In genomic region chr12:127429556-127429955, GRCh38 we compare ENCODE assay signal across 30 cellular contexts.
"Had no signal": no experiment of that assay in that cellular context is flagged by ENCODE, and none has a peak within 500 bp of the region (broad histone marks: within the 10 kb centered on the region; RNA-seq: fewer than 3 reads in every experiment).

No MANE protein-coding gene starts in this region.

- H3K9me3 ChIP-seq: ascending aorta, body of pancreas had no signal

- H3K4me1 Mint-ChIP-seq: activated CD4-positive, alpha-beta T cell treated with anti-CD3 and anti-CD28 coated beads for 36 hours; activated CD4-positive, alpha-beta T cell treated with anti-CD3 and anti-CD28 coated beads, Interleukin-2, amount 10 ng/mL, durations not matched to agents 24 days and 14 days; activated CD8-positive, alpha-beta memory T cell treated with anti-CD3 and anti-CD28 coated beads, Interleukin-2, amount 10 ng/mL, durations not matched to agents 7 days and 5 days; activated naive CD4-positive, alpha-beta T cell treated with anti-CD3 and anti-CD28 coated beads, Interleukin-2, amount 10 ng/mL, durations not matched to agents 7 days and 5 days; activated naive CD8-positive, alpha-beta T cell treated with anti-CD3 and anti-CD28 coated beads, Interleukin-2, amount 10 ng/mL, durations not matched to agents 7 days and 5 days had no signal

- H3K27ac ChIP-seq: ascending aorta, body of pancreas had no signal

- H3K36me3 Mint-ChIP-seq: activated CD4-positive, alpha-beta memory T cell treated with anti-CD3 and anti-CD28 coated beads for 36 hours; activated CD8-positive, alpha-beta memory T cell treated with anti-CD3 and anti-CD28 coated beads, Interleukin-2, amount 10 ng/mL, durations not matched to agents 7 days and 5 days; activated naive CD4-positive, alpha-beta T cell treated with anti-CD3 and anti-CD28 coated beads, Interleukin-2, amount 10 ng/mL, durations not matched to agents 7 days and 5 days; activated naive CD4-positive, alpha-beta T cell treated with anti-CD3 and anti-CD28 coated beads, Interleukin-2, amount 50 U/mL, for 72 hours; activated naive CD8-positive, alpha-beta T cell treated with anti-CD3 and anti-CD28 coated beads, Interleukin-2, amount 10 ng/mL, durations not matched to agents 7 days and 5 days had no signal

- DNase-seq: activated CD4-positive, alpha-beta memory T cell treated with anti-CD3 and anti-CD28 coated beads for 36 hours; activated CD4-positive, alpha-beta T cell treated with anti-CD3 and anti-CD28 coated beads for 36 hours; activated CD4-positive, alpha-beta T cell treated with anti-CD3 and anti-CD28 coated beads, Interleukin-2, amount 10 ng/mL, durations not matched to agents 24 days and 14 days; activated CD4-positive, CD25-positive, alpha-beta regulatory T cell; activated CD4-positive, CD25-positive, alpha-beta regulatory T cell treated with anti-CD3 and anti-CD28 coated beads, Interleukin-2, amount 50 U/mL, for 72 hours; activated CD8-positive, alpha-beta memory T cell treated with anti-CD3 and anti-CD28 coated beads, Interleukin-2, amount 10 ng/mL, durations not matched to agents 7 days and 5 days; activated CD8-positive, alpha-beta memory T cell treated with anti-CD3 and anti-CD28 coated beads, Interleukin-2, amount 50 U/mL, for 4 hours; activated CD8-positive, alpha-beta T cell treated with anti-CD3 and anti-CD28 coated beads, Interleukin-2, amount 10 ng/mL, durations not matched to agents 7 days and 5 days; activated effector memory CD4-positive, alpha-beta T cell treated with anti-CD3 and anti-CD28 coated beads, Interleukin-2, amount 50 U/mL, for 16 hours; activated naive CD4-positive, alpha-beta T cell; activated naive CD4-positive, alpha-beta T cell treated with anti-CD3 and anti-CD28 coated beads, Interleukin-2, amount 10 ng/mL, durations not matched to agents 7 days and 5 days; activated naive CD8-positive, alpha-beta T cell treated with anti-CD3 and anti-CD28 coated beads, Interleukin-2, amount 10 ng/mL, durations not matched to agents 7 days and 5 days; activated T-cell treated with anti-CD3 and anti-CD28 coated beads, Interleukin-2, amount 50 U/mL, for 1 hour; activated T-cell treated with anti-CD3 and anti-CD28 coated beads, Interleukin-2, amount 50 U/mL, for 48 hours; body of pancreas; caudate nucleus; cortex of kidney; dermis blood vessel endothelial cell; effector CD8-positive, alpha-beta T cell; endodermal cell; foreskin fibroblast; head of caudate nucleus; T-helper 2 cell had no signal

- H3K4me1 ChIP-seq: ascending aorta, body of pancreas had no signal

- H3K9me3 Mint-ChIP-seq: activated CD4-positive, alpha-beta memory T cell treated with anti-CD3 and anti-CD28 coated beads for 36 hours; activated naive CD4-positive, alpha-beta T cell treated with anti-CD3 and anti-CD28 coated beads, Interleukin-2, amount 10 ng/mL, durations not matched to agents 7 days and 5 days; activated T-helper 1 cell treated with anti-CD3 and anti-CD28 coated beads, Interleukin-12 subunit alpha, Interleukin-12 subunit beta, Interleukin-2, Interleukin-4 antibody, amounts not matched to agents 30 ng/mL and 10 ng/mL and 1 ng/mL, durations not matched to agents 14 hours and 24 hours and 36 hours; endodermal cell had no signal

- ATAC-seq: activated CD4-positive, alpha-beta T cell treated with anti-CD3 and anti-CD28 coated beads for 36 hours; activated CD8-positive, alpha-beta memory T cell treated with anti-CD3 and anti-CD28 coated beads, Interleukin-2, amount 10 ng/mL, durations not matched to agents 7 days and 5 days; activated CD8-positive, alpha-beta T cell treated with anti-CD3 and anti-CD28 coated beads, Interleukin-2, amount 10 ng/mL, durations not matched to agents 7 days and 5 days; activated naive CD4-positive, alpha-beta T cell treated with anti-CD3 and anti-CD28 coated beads, Interleukin-2, amount 50 U/mL, for 72 hours; body of pancreas; esophagus mucosa had no signal

- H3K4me3 ChIP-seq: ascending aorta, body of pancreas had no signal

- H3K27me3 Mint-ChIP-seq: activated CD4-positive, alpha-beta memory T cell treated with anti-CD3 and anti-CD28 coated beads for 36 hours; activated CD4-positive, alpha-beta T cell treated with anti-CD3 and anti-CD28 coated beads, Interleukin-2, amount 10 ng/mL, durations not matched to agents 24 days and 14 days; activated CD8-positive, alpha-beta memory T cell treated with anti-CD3 and anti-CD28 coated beads, Interleukin-2, amount 10 ng/mL, durations not matched to agents 7 days and 5 days; activated naive CD8-positive, alpha-beta T cell treated with anti-CD3 and anti-CD28 coated beads, Interleukin-2, amount 10 ng/mL, durations not matched to agents 7 days and 5 days had no signal

- H3K27ac Mint-ChIP-seq: activated CD4-positive, alpha-beta memory T cell treated with anti-CD3 and anti-CD28 coated beads for 36 hours; activated CD4-positive, alpha-beta T cell treated with anti-CD3 and anti-CD28 coated beads for 36 hours; activated CD4-positive, alpha-beta T cell treated with anti-CD3 and anti-CD28 coated beads, Interleukin-2, amount 10 ng/mL, durations not matched to agents 24 days and 14 days; activated CD8-positive, alpha-beta memory T cell treated with anti-CD3 and anti-CD28 coated beads, Interleukin-2, amount 10 ng/mL, durations not matched to agents 7 days and 5 days; activated CD8-positive, alpha-beta T cell treated with anti-CD3 and anti-CD28 coated beads, Interleukin-2, amount 10 ng/mL, durations not matched to agents 7 days and 5 days; activated naive CD4-positive, alpha-beta T cell treated with anti-CD3 and anti-CD28 coated beads, Interleukin-2, amount 10 ng/mL, durations not matched to agents 7 days and 5 days; activated naive CD4-positive, alpha-beta T cell treated with anti-CD3 and anti-CD28 coated beads, Interleukin-2, amount 50 U/mL, for 72 hours; activated naive CD8-positive, alpha-beta T cell treated with anti-CD3 and anti-CD28 coated beads, Interleukin-2, amount 10 ng/mL, durations not matched to agents 7 days and 5 days; activated T-helper 1 cell treated with anti-CD3 and anti-CD28 coated beads, Interleukin-12 subunit alpha, Interleukin-12 subunit beta, Interleukin-2, Interleukin-4 antibody, amounts not matched to agents 30 ng/mL and 10 ng/mL and 1 ng/mL, durations not matched to agents 14 hours and 24 hours and 36 hours; activated T-helper 2 cell treated with anti-CD3 and anti-CD28 coated beads, Interferon-gamma antibody, Interleukin-2, Interleukin-4, amounts not matched to agents 10 μg/mL and 5 μg/mL and 100 μg/mL, durations not matched to agents 14 hours and 24 hours and 36 hours; endodermal cell had no signal

- H3K27me3 ChIP-seq: ascending aorta, body of pancreas had no signal

- H3K4me3 Mint-ChIP-seq: activated CD4-positive, alpha-beta memory T cell treated with anti-CD3 and anti-CD28 coated beads for 36 hours; activated CD4-positive, alpha-beta T cell treated with anti-CD3 and anti-CD28 coated beads for 36 hours; activated CD4-positive, alpha-beta T cell treated with anti-CD3 and anti-CD28 coated beads, Interleukin-2, amount 10 ng/mL, durations not matched to agents 24 days and 14 days; activated CD8-positive, alpha-beta memory T cell treated with anti-CD3 and anti-CD28 coated beads, Interleukin-2, amount 10 ng/mL, durations not matched to agents 7 days and 5 days; activated CD8-positive, alpha-beta T cell treated with anti-CD3 and anti-CD28 coated beads, Interleukin-2, amount 10 ng/mL, durations not matched to agents 7 days and 5 days; activated naive CD4-positive, alpha-beta T cell treated with anti-CD3 and anti-CD28 coated beads, Interleukin-2, amount 10 ng/mL, durations not matched to agents 7 days and 5 days; activated naive CD8-positive, alpha-beta T cell treated with anti-CD3 and anti-CD28 coated beads, Interleukin-2, amount 10 ng/mL, durations not matched to agents 7 days and 5 days; activated T-helper 1 cell treated with anti-CD3 and anti-CD28 coated beads, Interleukin-12 subunit alpha, Interleukin-12 subunit beta, Interleukin-2, Interleukin-4 antibody, amounts not matched to agents 30 ng/mL and 10 ng/mL and 1 ng/mL, durations not matched to agents 14 hours and 24 hours and 36 hours; endodermal cell had no signal

- H3K36me3 ChIP-seq: ascending aorta had no signal

- FAIRE-seq: colon, frontal cortex had no signal
